Comparison of ENCODE assay signal across 18 cellular contexts in the genomic region with DNA sequence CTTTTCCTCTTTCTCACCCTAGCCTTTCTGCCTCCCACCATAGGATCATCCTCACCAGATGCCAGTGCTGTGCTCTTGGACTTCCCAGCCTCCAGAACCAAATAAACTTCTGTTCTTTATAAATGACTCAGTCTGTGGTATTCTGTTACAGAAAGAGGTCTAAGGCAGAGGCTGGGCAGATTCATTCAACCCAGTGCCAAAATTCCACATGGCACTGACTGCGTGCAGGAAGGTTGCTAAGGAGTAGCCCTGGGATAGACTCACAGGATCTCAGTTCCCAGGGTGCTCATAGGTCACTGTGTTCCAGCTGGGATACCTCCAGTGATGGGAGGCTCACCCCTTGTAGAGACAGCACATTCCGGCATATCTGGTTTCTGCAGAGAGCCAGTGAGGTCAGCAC. TPM values are rescaled to one million over a fixed set of nuclear protein-coding genes. Genes with fewer than 3 reads are reported as not detected.
"Had no signal": no experiment of that assay in that cellular context is flagged by ENCODE, and none has a peak within 500 bp of the region (broad histone marks: within the 10 kb centered on the region; RNA-seq: fewer than 3 reads in every experiment).

No MANE protein-coding gene starts in this region.

- H3K27me3 ChIP-seq: adrenal gland, ascending aorta, breast epithelium, hepatocyte, sigmoid colon, testis had no signal

- H3K4me2 ChIP-seq: hepatocyte had no signal

- H3K4me1 ChIP-seq: adrenal gland, ascending aorta, breast epithelium, spleen, testis had no signal

- H3K4me3 ChIP-seq: adrenal gland, ascending aorta, breast epithelium, esophagus squamous epithelium, hepatocyte, sigmoid colon, spleen had no signal

- H3K27ac ChIP-seq: adrenal gland, ascending aorta, breast epithelium, hepatocyte, sigmoid colon, spleen, testis had no signal

- H3K36me3 ChIP-seq: adrenal gland, ascending aorta, breast epithelium, esophagus squamous epithelium, sigmoid colon, spleen had no signal

- H3K79me2 ChIP-seq: hepatocyte had no signal

- H2AFZ ChIP-seq: hepatocyte had no signal

- H3K9me3 ChIP-seq: adrenal gland, ascending aorta, esophagus squamous epithelium, testis had no signal

- ATAC-seq: activated CD8-positive, alpha-beta T cell treated with anti-CD3 and anti-CD28 coated beads, Interleukin-2, amount 10 ng/mL, durations not matched to agents 7 days and 5 days; natural killer cell; T-helper 17 cell had no signal

- DNase-seq: activated CD4-positive, alpha-beta T cell treated with anti-CD3 and anti-CD28 coated beads, Interleukin-2, amount 10 ng/mL, durations not matched to agents 24 days and 14 days; activated CD8-positive, alpha-beta T cell treated with anti-CD3 and anti-CD28 coated beads, Interleukin-2, amount 10 ng/mL, durations not matched to agents 7 days and 5 days; activated gamma-delta T cell treated with Interleukin-2 at 50 U/mL for 16 hours; adrenal gland; esophagus squamous epithelium; midbrain; natural killer cell; sigmoid colon; spleen; stimulated activated CD4-positive, alpha-beta T cell treated with anti-CD3 and anti-CD28 coated beads, Interleukin-4, amount 100 ng/mL, for 1 hour; stimulated activated naive CD4-positive, alpha-beta T cell; T-helper 17 cell; testis; trophoblast cell had no signal

RNA-seq across cellular contexts. Expression of a gene that starts 22.0 kb away (rescaled TPM):
- total RNA-seq: activated CD4-positive, alpha-beta T cell treated with anti-CD3 and anti-CD28 coated beads, Interleukin-2, amount 10 ng/mL, durations not matched to agents 24 days and 14 days; activated CD8-positive, alpha-beta T cell treated with anti-CD3 and anti-CD28 coated beads, Interleukin-2, amount 10 ng/mL, durations not matched to agents 7 days and 5 days; activated T-helper 1 cell treated with anti-CD3 and anti-CD28 coated beads, Interleukin-12 subunit alpha, Interleukin-12 subunit beta, Interleukin-2, Interleukin-4 antibody, amounts not matched to agents 30 ng/mL and 10 ng/mL and 1 ng/mL, durations not matched to agents 14 hours and 24 hours and 36 hours; T-helper 17 cell had no signal
